8 cellular contexts compared by ENCODE assay signal in genomic region chr10:90319188-90319914, GRCh38.
DNase-seq lines count a peak whose midpoint lies in the region; ATAC-seq and TF ChIP-seq lines count a peak whose summit lies in the region.

No MANE protein-coding gene starts in this region.

- H3K27me3 Mint-ChIP-seq in MCF 10A (ENCODE audit: insufficient read depth, unreplicated experiment), result no peaks in the 10 kb centered on the region

- peak overlapping the region; percentile 1 for H3K4me3 Mint-ChIP-seq in MCF 10A (ENCODE audit: unreplicated experiment)
- H3K4me3 Mint-ChIP-seq in stimulated activated effector memory CD8-positive, alpha-beta T cell treated with anti-CD3 and anti-CD28 coated beads, Interleukin-12 subunit alpha, Interleukin-12 subunit beta, amount 100 ng/mL, for 72 hours, result no peak overlapping the region

- DNase-seq in MCF 10A (ENCODE audit: unreplicated experiment) (peak; percentile 94), breast epithelium (ENCODE audit: low spot score in 2 of 2) (no peak), NCI-H1694 treated with DMSO at 0.1 percent for 48 hours (lab: John Stamatoyannopoulos, UW) (peak; percentile 65), epidermal melanocyte (ENCODE audit: insufficient read length, low spot score) (peak; percentile 53), Peyer's patch (no peak)
- DNase-seq in stimulated activated effector memory CD8-positive, alpha-beta T cell treated with anti-CD3 and anti-CD28 coated beads, Interleukin-12 subunit alpha, Interleukin-12 subunit beta, amount 100 ng/mL, for 72 hours (ENCODE audit: low spot score in 2 of 2), result no peak
- no peak for DNase-seq in activated CD8-positive, alpha-beta memory T cell treated with anti-CD3 and anti-CD28 coated beads for 24 hours

- no peaks in the 10 kb centered on the region for H3K36me3 ChIP-seq in breast epithelium
- no peaks in the 10 kb centered on the region for H3K36me3 ChIP-seq in Peyer's patch

- CTCF ChIA-PET in MCF 10A (lab: Yijun Ruan, JAX), result interaction anchor here (0.6 to 1.1 kb wide), 2 partner anchors 273 to 469 kb away, joined by 3 read pairs; no protein-coding TSS in a partner anchor

- H3K4me1 Mint-ChIP-seq in MCF 10A (ENCODE audit: insufficient read depth, unreplicated experiment), result peaks cover 21% of the 10 kb centered on the region
- H3K4me1 Mint-ChIP-seq in stimulated activated effector memory CD8-positive, alpha-beta T cell treated with anti-CD3 and anti-CD28 coated beads, Interleukin-12 subunit alpha, Interleukin-12 subunit beta, amount 100 ng/mL, for 72 hours, result no peaks in the 10 kb centered on the region

- H3K4me1 ChIP-seq in breast epithelium, result no peaks in the 10 kb centered on the region
- no peaks in the 10 kb centered on the region for H3K4me1 ChIP-seq in Peyer's patch

- BruUV-seq in MCF 10A (replicated peaks; lab: Mats Ljungman, UMichigan), result no TSS peak

- peak; percentile 85 for ATAC-seq in HG02588 (IDR thresholded peaks at IDR 0.05; ENCODE audit: unreplicated experiment)
- peak; percentile 44 for ATAC-seq in stimulated activated effector memory CD8-positive, alpha-beta T cell treated with anti-CD3 and anti-CD28 coated beads, Interleukin-12 subunit alpha, Interleukin-12 subunit beta, amount 100 ng/mL, for 72 hours

- no peak overlapping the region for H3K27ac ChIP-seq in breast epithelium
- H3K27ac ChIP-seq in Peyer's patch, result no peak overlapping the region

- H3K9me3 Mint-ChIP-seq in MCF 10A (ENCODE audit: unreplicated experiment), result no peaks in the 10 kb centered on the region
- H3K9me3 Mint-ChIP-seq in stimulated activated effector memory CD8-positive, alpha-beta T cell treated with anti-CD3 and anti-CD28 coated beads, Interleukin-12 subunit alpha, Interleukin-12 subunit beta, amount 100 ng/mL, for 72 hours, result peaks cover 4% of the 10 kb centered on the region

- POLR2A ChIA-PET in MCF 10A (lab: Yijun Ruan, JAX), result interaction anchor here (0.6 to 1.8 kb wide), 10 partner anchors 16 to 268 kb away, joined by 3 to 8 read pairs (median 4); no protein-coding TSS in a partner anchor

- H3K27me3 ChIP-seq in breast epithelium (no peaks in the 10 kb centered on the region), Peyer's patch (no peaks in the 10 kb centered on the region)

- intact Hi-C loops in MCF 10A (cut with micrococcal nuclease), result no loop called here
- intact Hi-C loops in breast epithelium (cut with DNase I; ENCODE audit: low total_unique reads), result no loop called here

- H3K27ac Mint-ChIP-seq in MCF 10A (ENCODE audit: low read depth, unreplicated experiment), result peak overlapping the region; percentile 4
- H3K27ac Mint-ChIP-seq in stimulated activated effector memory CD8-positive, alpha-beta T cell treated with anti-CD3 and anti-CD28 coated beads, Interleukin-12 subunit alpha, Interleukin-12 subunit beta, amount 100 ng/mL, for 72 hours, result no peak overlapping the region

- H3K4me3 ChIP-seq in breast epithelium, result no peak overlapping the region
- no peak overlapping the region for H3K4me3 ChIP-seq in Peyer's patch

- no peaks in the 10 kb centered on the region for H3K9me3 ChIP-seq in breast epithelium
- no peaks in the 10 kb centered on the region for H3K9me3 ChIP-seq in Peyer's patch

- H3K36me3 Mint-ChIP-seq in MCF 10A (ENCODE audit: insufficient read depth, unreplicated experiment), result peaks cover 6% of the 10 kb centered on the region
- H3K36me3 Mint-ChIP-seq in stimulated activated effector memory CD8-positive, alpha-beta T cell treated with anti-CD3 and anti-CD28 coated beads, Interleukin-12 subunit alpha, Interleukin-12 subunit beta, amount 100 ng/mL, for 72 hours, result no peaks in the 10 kb centered on the region

- no peak for TF ChIP-seq POLR2A in breast epithelium (IDR thresholded peaks at IDR 0.05)
- no peak for TF ChIP-seq POLR2A in Peyer's patch (IDR thresholded peaks at IDR 0.05)

- TF ChIP-seq CTCF in MCF 10A (IDR thresholded peaks at IDR 0.05; ENCODE audit: unreplicated experiment), result no peak
- no peak for TF ChIP-seq CTCF in breast epithelium (IDR thresholded peaks at IDR 0.05)
- no peak for TF ChIP-seq CTCF in Peyer's patch (IDR thresholded peaks at IDR 0.05)

Comparison
In these comparisons a context has a peak if more than half of its experiments do, and no peak if none do; other contexts are left out.
1. DNase-seq: peak in MCF 10A (single experiment), NCI-H1694 treated with DMSO at 0.1 percent for 48 hours (single experiment) and epidermal melanocyte (single experiment); none in breast epithelium (0 of 2), stimulated activated effector memory CD8-positive, alpha-beta T cell treated with anti-CD3 and anti-CD28 coated beads, Interleukin-12 subunit alpha, Interleukin-12 subunit beta, amount 100 ng/mL, for 72 hours (0 of 2), activated CD8-positive, alpha-beta memory T cell treated with anti-CD3 and anti-CD28 coated beads for 24 hours (single experiment) and Peyer's patch (0 of 3).